Comparison of ENCODE assay signal across 7 cellular contexts in the genomic region with DNA sequence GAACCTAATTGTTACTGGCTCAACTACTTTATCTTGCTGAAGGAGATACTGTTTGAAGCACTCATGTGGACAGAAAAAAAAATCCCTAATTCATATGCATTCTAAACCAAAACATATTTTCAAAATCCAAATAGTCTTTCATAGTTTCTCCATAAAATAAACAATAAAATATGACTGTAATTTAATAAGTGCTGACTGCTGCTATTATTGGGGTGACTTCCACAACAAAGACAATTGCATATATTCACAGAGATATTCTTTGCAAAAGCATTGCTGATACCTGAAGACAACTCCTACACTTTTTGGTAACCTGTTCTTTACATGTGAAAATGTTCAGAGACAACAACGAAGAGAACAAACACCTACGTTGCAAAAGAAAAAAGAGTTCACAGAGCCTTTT.
"Had no signal": no experiment of that assay in that cellular context is flagged by ENCODE, and none has a peak within 500 bp of the region (broad histone marks: within the 10 kb centered on the region; RNA-seq: fewer than 3 reads in every experiment).

No MANE protein-coding gene starts in this region.

- H3K4me3 Mint-ChIP-seq: GM23338, H9 had no signal

- H3K27ac Mint-ChIP-seq: GM23338, H9 had no signal

- DNase-seq: H9, HCEC 1CT had no signal

- H3K4me3 ChIP-seq: GM23338, K562 had no signal

- H3K4me2 ChIP-seq: GM23338 had no signal

- H2AFZ ChIP-seq: GM23338 had no signal

- FAIRE-seq: H1, H54, HTR-8/SVneo, K562 had no signal

- H3K9me3 Mint-ChIP-seq: GM23338, H9 had no signal

- ATAC-seq: GM23338, K562 had no signal
